ENCODE assay signal across 12 cellular contexts in the genomic region with DNA sequence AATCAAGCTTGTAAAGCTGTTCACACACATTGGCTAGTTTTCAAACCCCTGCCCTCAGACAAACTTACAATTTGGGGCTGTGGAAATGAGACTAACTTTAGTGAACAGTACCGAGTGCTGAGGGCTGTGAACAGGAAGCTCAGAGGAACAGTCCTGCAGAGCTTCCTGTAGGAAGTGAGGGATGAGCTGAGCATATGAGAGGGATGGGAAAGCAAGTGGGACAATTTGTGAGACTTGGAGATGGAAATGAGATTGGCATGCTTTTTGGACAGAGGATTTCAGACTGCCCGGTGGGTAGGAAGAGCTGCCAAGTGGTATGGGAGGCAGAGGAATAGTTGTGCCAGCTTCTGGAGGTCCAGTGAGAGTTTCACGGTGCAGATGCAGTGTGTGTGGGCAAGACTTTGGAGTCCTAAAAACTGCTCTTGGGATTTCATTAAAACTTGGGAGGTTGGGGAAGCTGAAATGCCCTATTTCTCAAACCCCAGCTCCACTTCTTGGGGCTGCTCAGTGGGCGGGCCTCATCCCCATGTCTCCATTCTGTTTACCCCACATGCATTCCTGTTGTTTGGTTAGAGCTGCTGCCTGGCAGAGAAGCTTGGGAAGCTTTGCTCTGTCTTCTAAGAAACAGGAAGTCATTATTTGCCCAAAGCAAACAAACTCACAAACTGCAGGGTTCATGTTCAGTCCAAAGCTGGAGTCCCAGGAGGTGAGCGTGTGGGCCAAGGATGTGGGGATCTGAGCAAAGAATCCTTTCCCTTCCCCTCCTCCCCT.
DNase-seq lines count a peak whose midpoint lies in the region; ATAC-seq and TF ChIP-seq lines count a peak whose summit lies in the region.
"Had no signal": no experiment of that assay in that cellular context is flagged by ENCODE, and none has a peak within 500 bp of the region (broad histone marks: within the 10 kb centered on the region; RNA-seq: fewer than 3 reads in every experiment).

No MANE protein-coding gene starts in this region.

- ATAC-seq in mucosa of descending colon (peak; percentile 69), HG02588 (IDR thresholded peaks at IDR 0.05; ENCODE audit: unreplicated experiment) (no peak)

- WGBS in stomach, 5 donors = 41 to 57% (median 47%) methylated on average over 5 of the region's 5 CpGs

- no peak for TF ChIP-seq EP300 in stomach (IDR thresholded peaks at IDR 0.05)

- TF ChIP-seq CTCF in cardiac fibroblast (IDR thresholded peaks at IDR 0.05; ENCODE audit: low read depth, low read length) = no peak
- TF ChIP-seq CTCF in mucosa of descending colon (IDR thresholded peaks at IDR 0.05) = no peak
- TF ChIP-seq CTCF in stomach (IDR thresholded peaks at IDR 0.05) = no peak

- H3K36me3 ChIP-seq in BLaER1 (no peaks in the 10 kb centered on the region), mucosa of descending colon (ENCODE audit: low read depth) (no peaks in the 10 kb centered on the region), stomach (no peaks in the 10 kb centered on the region)
- H3K36me3 ChIP-seq: ovary had no signal

- TF ChIP-seq POLR2A in stomach (IDR thresholded peaks at IDR 0.05) = no peak

- peak overlapping the region; percentile 61 for H3K4me2 ChIP-seq in BLaER1

- H3K9ac ChIP-seq in BLaER1 = no peak overlapping the region

- H3K27ac ChIP-seq in BLaER1 = no peak overlapping the region
- no peak overlapping the region for H3K27ac ChIP-seq in stomach
- H3K27ac ChIP-seq: ovary had no signal

- H3K4me1 ChIP-seq in BLaER1 (peaks cover 40% of the 10 kb centered on the region), mucosa of descending colon (ENCODE audit: low read depth) (no peaks in the 10 kb centered on the region), stomach (peaks cover 0 to 28% (median 15%) of the 10 kb centered on the region in 4 donors)

- H3K4me3 ChIP-seq in BLaER1 (no peak overlapping the region), cardiac fibroblast (replicated peaks in 1 of 2; ENCODE audit: low read depth in 2 of 2, low read length in 2 of 2) (no peak overlapping the region), mucosa of descending colon (no peak overlapping the region), stomach (no peak overlapping the region)
- H3K4me3 ChIP-seq: ovary had no signal

- H4K20me1 ChIP-seq in BLaER1 = no peaks in the 10 kb centered on the region

- H3K27me3 ChIP-seq in BLaER1 (no peaks in the 10 kb centered on the region), stomach (no peaks in the 10 kb centered on the region)
- H3K27me3 ChIP-seq: ovary had no signal

- intact Hi-C loops in mucosa of descending colon (cut with DNase I, micrococcal nuclease) (loop anchor here in 1 of 2 donors (5.0 kb wide), 1 partner anchor 507 kb away; no protein-coding TSS in a partner anchor), stomach (cut with DNase I; ENCODE audit: low total_unique reads) (no loop called here)

- H3K9me3 ChIP-seq in BLaER1 (no peaks in the 10 kb centered on the region), mucosa of descending colon (no peaks in the 10 kb centered on the region), stomach (no peaks in the 10 kb centered on the region)
- H3K9me3 ChIP-seq: ovary had no signal

- peak; percentile 71 for DNase-seq in M059J (ENCODE audit: low read depth)
- peak; percentile 28 to 46 for DNase-seq in cardiac fibroblast (ENCODE audit: low read depth in 2 of 2)
- DNase-seq in mucosa of descending colon = peak in 1 of 3 donors; percentile 13
- no peak for DNase-seq in stomach
- DNase-seq in HUDEP-2 (lab: John Stamatoyannopoulos, UW; ENCODE audit: unreplicated experiment in 76 of 76) = no peak
- DNase-seq in NK-92 treated with Interleukin-12 subunit alpha and Interleukin-12 subunit beta, amount 100 ng/mL, for 24 hours (lab: John Stamatoyannopoulos, UW) = no peak
- DNase-seq: activated CD4-positive, alpha-beta T cell treated with anti-CD3 and anti-CD28 coated beads for 4 hours; DMS153; effector memory CD4-positive, alpha-beta T cell; ovary had no signal

Comparison
In these comparisons a context has a peak if more than half of its experiments do, and no peak if none do; other contexts are left out.
1. DNase-seq: peak in M059J (single experiment) and cardiac fibroblast (2 of 2); none in stomach (single experiment), HUDEP-2 (0 of 76) and NK-92 treated with Interleukin-12 subunit alpha and Interleukin-12 subunit beta, amount 100 ng/mL, for 24 hours (single experiment).